In the genomic region with DNA sequence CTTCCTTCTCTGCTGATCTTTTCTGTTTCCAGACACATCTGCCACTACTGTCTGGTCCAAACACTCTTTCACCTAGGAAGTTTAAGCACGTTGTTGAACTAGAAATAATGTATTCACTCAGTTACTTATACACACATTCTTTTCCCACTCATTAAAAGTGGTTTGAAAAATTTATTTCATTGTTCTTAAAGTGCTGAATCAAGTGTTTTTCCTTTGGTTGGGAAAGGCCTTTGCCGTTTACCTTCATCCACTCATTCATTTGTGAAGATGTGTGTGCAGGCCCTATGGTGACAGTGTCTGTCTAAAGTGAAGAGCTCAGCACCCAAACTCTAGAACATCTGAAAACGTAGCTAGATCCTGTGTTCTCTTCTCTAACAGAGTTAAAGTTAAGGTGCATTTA, we compare ENCODE assay signal across 24 cellular contexts.
"Had no signal": no experiment of that assay in that cellular context is flagged by ENCODE, and none has a peak within 500 bp of the region (broad histone marks: within the 10 kb centered on the region; RNA-seq: fewer than 3 reads in every experiment).

No MANE protein-coding gene starts in this region.

- ATAC-seq: gastrocnemius medialis, heart right ventricle, left cardiac atrium, left lung, left ventricle myocardium superior, lower lobe of right lung, mucosa of descending colon had no signal

- FAIRE-seq: colon, endothelial cell of umbilical vein, islet of Langerhans, keratinocyte had no signal

- H3K4me1 ChIP-seq: esophagus squamous epithelium, gastrocnemius medialis, left lung, lower lobe of right lung had no signal

- H3K27ac ChIP-seq: coronary artery, dorsolateral prefrontal cortex, esophagus squamous epithelium, gastrocnemius medialis, heart right ventricle, left lung, lower lobe of right lung had no signal

- H3K36me3 ChIP-seq: esophagus squamous epithelium, gastrocnemius medialis, heart right ventricle, left lung, lower lobe of right lung had no signal

- DNase-seq: dermis blood vessel endothelial cell; dorsolateral prefrontal cortex; effector CD4-positive, alpha-beta T cell; effector memory CD4-positive, alpha-beta T cell; esophagus squamous epithelium; foreskin fibroblast; foreskin melanocyte; gastrocnemius medialis; glutamatergic neuron; head of caudate nucleus; heart right ventricle; hippocampal formation; left cardiac atrium; left lung; left ventricle myocardium superior; lower lobe of right lung; mesenchymal stem cell; mucosa of descending colon; naive B cell had no signal

- H3K27me3 ChIP-seq: dorsolateral prefrontal cortex, esophagus squamous epithelium, gastrocnemius medialis, heart right ventricle, left lung had no signal

- H3K4me3 ChIP-seq: coronary artery, dorsolateral prefrontal cortex, esophagus squamous epithelium, gastrocnemius medialis, heart right ventricle, left lung, lower lobe of right lung, mucosa of descending colon had no signal

- H3K9me3 ChIP-seq: esophagus squamous epithelium, gastrocnemius medialis, lower lobe of right lung, mucosa of descending colon had no signal
